25 cellular contexts compared by ENCODE assay signal in the genomic region with DNA sequence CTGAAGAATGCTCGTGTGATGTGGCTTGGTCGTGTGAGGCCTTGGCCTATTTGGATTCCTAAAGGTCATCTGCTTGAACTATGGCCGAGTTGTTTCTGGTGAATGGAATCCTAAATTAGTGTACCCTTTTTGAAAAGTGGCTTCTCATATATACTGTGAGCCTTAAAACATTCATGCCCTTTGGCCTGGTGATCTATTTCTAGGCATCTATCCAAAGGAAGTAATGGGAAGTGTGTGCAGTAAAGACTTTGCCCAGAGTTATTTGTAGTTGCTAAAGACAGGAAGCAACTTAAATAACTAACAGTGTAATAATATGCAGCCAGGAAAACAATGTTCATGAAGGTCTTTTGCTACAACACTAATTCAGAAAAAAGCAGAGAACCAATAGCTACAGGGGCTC. TPM values are rescaled to one million over a fixed set of nuclear protein-coding genes. Genes with fewer than 3 reads are reported as not detected.
"Had no signal": no experiment of that assay in that cellular context is flagged by ENCODE, and none has a peak within 500 bp of the region (broad histone marks: within the 10 kb centered on the region; RNA-seq: fewer than 3 reads in every experiment).

No MANE protein-coding gene starts in this region.

- DNase-seq: activated CD4-positive, alpha-beta memory T cell treated with anti-CD3 and anti-CD28 coated beads for 36 hours; activated CD4-positive, alpha-beta T cell treated with anti-CD3 and anti-CD28 coated beads for 36 hours; activated naive CD4-positive, alpha-beta T cell treated with Interleukin-2 at 50 U/mL for 16 hours; activated naive CD8-positive, alpha-beta T cell treated with anti-CD3 and anti-CD28 coated beads, Interleukin-2, amount 10 ng/mL, durations not matched to agents 7 days and 5 days; amygdala; caudate nucleus; effector CD4-positive, alpha-beta T cell; left cardiac atrium; mammary epithelial cell; naive B cell; psoas muscle; right cardiac atrium; stimulated activated CD4-positive, alpha-beta T cell treated with anti-CD3 and anti-CD28 coated beads, Interleukin-15, amount 100 ng/mL, for 24 hours; stimulated activated CD4-positive, alpha-beta T cell treated with anti-CD3 and anti-CD28 coated beads, Interleukin-2, amount 100 ng/mL, for 48 hours; stimulated activated naive CD8-positive, alpha-beta T cell treated with anti-CD3 and anti-CD28 coated beads, Interleukin-15, amount 100 ng/mL, for 72 hours; SW 1271; T-helper 2 cell; transverse colon; uterus had no signal

- FAIRE-seq: colon had no signal

- H3K27ac ChIP-seq: psoas muscle, skin epidermis, suprapubic skin, transverse colon, uterus had no signal

- H3K36me3 ChIP-seq: suprapubic skin, transverse colon, uterus had no signal

- H3K9me3 ChIP-seq: psoas muscle, suprapubic skin, transverse colon, uterus had no signal

- H3K4me1 ChIP-seq: uterus had no signal

- H3K4me3 ChIP-seq: psoas muscle, skin epidermis, suprapubic skin, transverse colon, uterus had no signal

- ATAC-seq: activated CD4-positive, alpha-beta T cell treated with anti-CD3 and anti-CD28 coated beads for 36 hours; esophagus mucosa; left cardiac atrium; psoas muscle; right cardiac atrium; stimulated activated naive CD8-positive, alpha-beta T cell treated with anti-CD3 and anti-CD28 coated beads, Interleukin-15, amount 100 ng/mL, for 72 hours; WTC11 had no signal

RNA-seq across cellular contexts. Expression of a gene that starts 3.0 kb away (rescaled TPM):
- total RNA-seq: neural crest cell had no signal
